In genomic region chr18:26298107-26298506, GRCh38 we compare ENCODE assay signal across 33 cellular contexts.
"Had no signal": no experiment of that assay in that cellular context is flagged by ENCODE, and none has a peak within 500 bp of the region (broad histone marks: within the 10 kb centered on the region; RNA-seq: fewer than 3 reads in every experiment).

No MANE protein-coding gene starts in this region.

- DNase-seq: activated CD4-positive, alpha-beta T cell treated with anti-CD3 and anti-CD28 coated beads, Interleukin-2, amount 10 ng/mL, durations not matched to agents 24 days and 14 days; activated CD4-positive, alpha-beta T cell treated with anti-CD3 and anti-CD28 coated beads, Interleukin-2, amount 50 U/mL, for 4 hours; activated CD4-positive, CD25-positive, alpha-beta regulatory T cell; activated CD8-positive, alpha-beta T cell treated with anti-CD3 and anti-CD28 coated beads for 36 hours; activated effector memory CD4-positive, alpha-beta T cell treated with anti-CD3 and anti-CD28 coated beads, Interleukin-2, amount 50 U/mL, for 16 hours; activated naive CD4-positive, alpha-beta T cell; activated naive CD4-positive, alpha-beta T cell treated with anti-CD3 and anti-CD28 coated beads, Interleukin-2, amount 50 U/mL, for 16 hours; activated naive CD8-positive, alpha-beta T cell treated with anti-CD3 and anti-CD28 coated beads for 36 hours; activated T-cell treated with anti-CD3 and anti-CD28 coated beads, Interleukin-2, amount 50 U/mL, for 1 hour; activated T-cell treated with anti-CD3 and anti-CD28 coated beads, Interleukin-2, amount 50 U/mL, for 72 hours; amniotic stem cell; KG1; NCI-H1092 treated with DMSO at 0.1 percent for 48 hours; NCI-H1417; NCI-H187 treated with DMSO at 0.1 percent for 48 hours; NCI-H2081; NCI-H226; NCI-H446 treated with DMSO at 0.1 percent for 48 hours; NCI-H69; PC-3; Peyer's patch; RPMI8226; SHP77 treated with DMSO at 0.1 percent for 48 hours; SW 1271; T-helper 1 cell; T-helper 2 cell; T-helper 9 cell had no signal

- H3K9me3 ChIP-seq: ascending aorta, Peyer's patch, SJSA1 had no signal

- H3K36me3 ChIP-seq: ascending aorta, cardiac muscle cell, Peyer's patch, SJSA1 had no signal

- H3K4me1 ChIP-seq: ascending aorta, Peyer's patch, SJSA1 had no signal

- ATAC-seq: activated CD8-positive, alpha-beta T cell treated with anti-CD3 and anti-CD28 coated beads for 36 hours; activated T-cell treated with anti-CD3 and anti-CD28 coated beads, Interleukin-2, amount 50 U/mL, for 72 hours; activated T-helper 17 cell treated with anti-CD3 and anti-CD28 coated beads, Interleukin-2, amount 50 U/mL, for 72 hours; PC-3; SK-N-SH treated with all-trans-retinoic acid at 6 μM for 48 hours had no signal

- H3K4me3 ChIP-seq: ascending aorta, cardiac muscle cell, Peyer's patch, SJSA1 had no signal

- H3K27ac ChIP-seq: ascending aorta, cardiac muscle cell, Peyer's patch, SJSA1, VCaP had no signal

- H3K27me3 ChIP-seq: ascending aorta, cardiac muscle cell, Peyer's patch, SJSA1 had no signal
